In genomic region chr14:92596328-92596943, GRCh38 we compare ENCODE assay signal across 2 cellular contexts.
TF ChIP-seq lines count a peak whose summit lies in the region.

No MANE protein-coding gene starts in this region.

TF ChIP-seq in GM23338, 12 proteins besides CTCF, POLR2A, EP300 and RAD21 (continued from another document):
- TF ChIP-seq REST (IDR thresholded peaks at IDR 0.05; ENCODE audit: unreplicated experiment): no peak
- no peak for TF ChIP-seq ZNF462 (CRISPR knock-in tag; IDR thresholded peaks at IDR 0.05)
- TF ChIP-seq ZNF114 (CRISPR knock-in tag; IDR thresholded peaks at IDR 0.05): no peak
- TF ChIP-seq CREB1 (CRISPR knock-in tag; IDR thresholded peaks at IDR 0.05; ENCODE audit: low read depth): no peak
- TF ChIP-seq STAT1 (IDR thresholded peaks at IDR 0.05; ENCODE audit: unreplicated experiment): no peak
- TF ChIP-seq POLR2AphosphoS5 (IDR thresholded peaks at IDR 0.05; ENCODE audit: low read depth): no peak
- TF ChIP-seq ETS1 (IDR thresholded peaks at IDR 0.05): no peak
- TF ChIP-seq EZH2phosphoT487 (IDR thresholded peaks at IDR 0.05; ENCODE audit: unreplicated experiment): no peak
- TF ChIP-seq ZNF331 (CRISPR knock-in tag; IDR thresholded peaks at IDR 0.05; ENCODE audit: low read depth): no peak
- no peak for TF ChIP-seq EZH2 (IDR thresholded peaks at IDR 0.05; ENCODE audit: low read depth, unreplicated experiment)

TF ChIP-seq in GM12878, 131 proteins besides CTCF, POLR2A, EP300 and RAD21 (continued from another document):
- no peak for TF ChIP-seq ZNF687 (IDR thresholded peaks at IDR 0.05)
- TF ChIP-seq EGR1 (IDR thresholded peaks at IDR 0.05; ENCODE audit: borderline replicate concordance in 1 of 2, low read depth in 2 of 2, low read length in 2 of 2): no peak
- no peak for TF ChIP-seq CHD1 (IDR thresholded peaks at IDR 0.05; ENCODE audit: low read depth, low read length)
- TF ChIP-seq MAX (IDR thresholded peaks at IDR 0.05; ENCODE audit: low read depth, low read length): no peak
- TF ChIP-seq BHLHE40 (IDR thresholded peaks at IDR 0.05; ENCODE audit: borderline replicate concordance in 1 of 2, low read depth in 2 of 2, low read length in 1 of 2): no peak
- TF ChIP-seq SMAD1 (IDR thresholded peaks at IDR 0.05; ENCODE audit: low read depth, partially characterized antibody): no peak
- TF ChIP-seq NR2C2 (IDR thresholded peaks at IDR 0.05; ENCODE audit: borderline replicate concordance, control insufficient read depth, insufficient read length, low read depth): no peak
- no peak for TF ChIP-seq RELA (IDR thresholded peaks at IDR 0.05; ENCODE audit: borderline replicate concordance, partially characterized antibody)
- no peak for TF ChIP-seq ZNF622 (IDR thresholded peaks at IDR 0.05)
- TF ChIP-seq MTA2 (IDR thresholded peaks at IDR 0.05; ENCODE audit: low read depth): no peak
- TF ChIP-seq HDGF (IDR thresholded peaks at IDR 0.05): no peak
